In genomic region chr12:105930612-105931011, GRCh38 we compare ENCODE assay signal across 2 cellular contexts.
TF ChIP-seq lines count a peak whose summit lies in the region.

No MANE protein-coding gene starts in this region.

TF ChIP-seq in GM23338, 12 proteins besides CTCF, POLR2A, EP300 and RAD21 (continued from another document):
- TF ChIP-seq JUNB (IDR thresholded peaks at IDR 0.05; ENCODE audit: unreplicated experiment) (no peak), EZH2 (IDR thresholded peaks at IDR 0.05; ENCODE audit: low read depth, unreplicated experiment) (no peak), ZNF114 (CRISPR knock-in tag; IDR thresholded peaks at IDR 0.05) (no peak), NANOG (IDR thresholded peaks at IDR 0.05; ENCODE audit: borderline replicate concordance) (no peak), STAT1 (IDR thresholded peaks at IDR 0.05; ENCODE audit: unreplicated experiment) (no peak), ZNF462 (CRISPR knock-in tag; IDR thresholded peaks at IDR 0.05) (no peak), EZH2phosphoT487 (IDR thresholded peaks at IDR 0.05; ENCODE audit: unreplicated experiment) (no peak), POLR2AphosphoS5 (IDR thresholded peaks at IDR 0.05; ENCODE audit: low read depth) (no peak), ETS1 (IDR thresholded peaks at IDR 0.05) (no peak)
- TF ChIP-seq, protein P1, sequence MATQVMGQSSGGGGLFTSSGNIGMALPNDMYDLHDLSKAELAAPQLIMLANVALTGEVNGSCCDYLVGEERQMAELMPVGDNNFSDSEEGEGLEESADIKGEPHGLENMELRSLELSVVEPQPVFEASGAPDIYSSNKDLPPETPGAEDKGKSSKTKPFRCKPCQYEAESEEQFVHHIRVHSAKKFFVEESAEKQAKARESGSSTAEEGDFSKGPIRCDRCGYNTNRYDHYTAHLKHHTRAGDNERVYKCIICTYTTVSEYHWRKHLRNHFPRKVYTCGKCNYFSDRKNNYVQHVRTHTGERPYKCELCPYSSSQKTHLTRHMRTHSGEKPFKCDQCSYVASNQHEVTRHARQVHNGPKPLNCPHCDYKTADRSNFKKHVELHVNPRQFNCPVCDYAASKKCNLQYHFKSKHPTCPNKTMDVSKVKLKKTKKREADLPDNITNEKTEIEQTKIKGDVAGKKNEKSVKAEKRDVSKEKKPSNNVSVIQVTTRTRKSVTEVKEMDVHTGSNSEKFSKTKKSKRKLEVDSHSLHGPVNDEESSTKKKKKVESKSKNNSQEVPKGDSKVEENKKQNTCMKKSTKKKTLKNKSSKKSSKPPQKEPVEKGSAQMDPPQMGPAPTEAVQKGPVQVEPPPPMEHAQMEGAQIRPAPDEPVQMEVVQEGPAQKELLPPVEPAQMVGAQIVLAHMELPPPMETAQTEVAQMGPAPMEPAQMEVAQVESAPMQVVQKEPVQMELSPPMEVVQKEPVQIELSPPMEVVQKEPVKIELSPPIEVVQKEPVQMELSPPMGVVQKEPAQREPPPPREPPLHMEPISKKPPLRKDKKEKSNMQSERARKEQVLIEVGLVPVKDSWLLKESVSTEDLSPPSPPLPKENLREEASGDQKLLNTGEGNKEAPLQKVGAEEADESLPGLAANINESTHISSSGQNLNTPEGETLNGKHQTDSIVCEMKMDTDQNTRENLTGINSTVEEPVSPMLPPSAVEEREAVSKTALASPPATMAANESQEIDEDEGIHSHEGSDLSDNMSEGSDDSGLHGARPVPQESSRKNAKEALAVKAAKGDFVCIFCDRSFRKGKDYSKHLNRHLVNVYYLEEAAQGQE (IDR thresholded peaks at IDR 0.05; ENCODE audit: unreplicated experiment): no peak

TF ChIP-seq in Ishikawa, 13 proteins besides CTCF, POLR2A, EP300 and RAD21:
- TF ChIP-seq, protein P2, sequence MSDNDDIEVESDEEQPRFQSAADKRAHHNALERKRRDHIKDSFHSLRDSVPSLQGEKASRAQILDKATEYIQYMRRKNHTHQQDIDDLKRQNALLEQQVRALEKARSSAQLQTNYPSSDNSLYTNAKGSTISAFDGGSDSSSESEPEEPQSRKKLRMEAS (IDR thresholded peaks at IDR 0.05): no peak
- no peak for TF ChIP-seq EGR1 (IDR thresholded peaks at IDR 0.05)
- TF ChIP-seq NFIC (IDR thresholded peaks at IDR 0.05): peak; percentile 73
- TF ChIP-seq TCF12 (IDR thresholded peaks at IDR 0.05; ENCODE audit: low read depth): no peak
TF ChIP-seq in Ishikawa: peak in this region for 1.
